ENCODE assay signal across 22 cellular contexts in the genomic region with DNA sequence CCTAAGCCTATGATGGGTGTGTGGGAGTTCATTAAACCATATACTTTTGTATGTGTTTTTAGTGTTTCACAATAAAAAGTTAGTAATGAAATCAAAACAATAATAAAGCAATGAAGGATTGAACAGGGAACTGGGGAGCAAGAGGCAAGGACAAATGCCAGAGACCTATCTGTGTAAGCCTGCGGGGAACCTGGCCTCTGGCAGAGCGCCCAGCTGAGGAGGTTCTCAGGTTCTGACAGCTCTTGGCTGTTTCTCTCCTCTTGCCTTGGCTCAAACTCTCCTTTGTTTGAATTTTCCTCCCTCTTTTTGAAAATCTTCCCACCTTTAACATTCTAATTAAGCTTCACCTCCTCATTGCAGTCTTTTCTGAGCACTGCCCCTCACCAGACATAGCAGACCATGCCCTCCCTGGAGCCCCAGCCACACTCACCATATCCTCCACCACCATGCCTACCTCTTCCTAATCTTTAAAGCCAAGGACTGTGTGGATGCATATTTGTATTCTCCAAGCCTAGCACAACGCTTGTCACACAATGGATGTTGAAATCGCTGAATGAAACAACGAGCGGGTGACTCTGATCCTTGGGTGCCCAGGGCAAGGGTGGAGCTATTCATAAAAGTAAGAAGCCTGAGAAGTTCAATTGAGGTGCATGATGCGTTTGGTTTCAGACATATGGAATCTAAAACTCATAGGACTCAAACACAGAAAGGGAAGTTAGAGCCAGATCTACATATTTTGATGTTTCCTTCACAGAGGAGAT.
DNase-seq lines count a peak whose midpoint lies in the region; ATAC-seq and TF ChIP-seq lines count a peak whose summit lies in the region.
"Had no signal": no experiment of that assay in that cellular context is flagged by ENCODE, and none has a peak within 500 bp of the region (broad histone marks: within the 10 kb centered on the region; RNA-seq: fewer than 3 reads in every experiment).

No MANE protein-coding gene starts in this region.

- no peak for TF ChIP-seq CTCF in astrocyte of the cerebellum (IDR thresholded peaks at IDR 0.05; ENCODE audit: low read depth, low read length, missing control alignments)
- no peak for TF ChIP-seq CTCF in fibroblast of pulmonary artery (IDR thresholded peaks at IDR 0.05; ENCODE audit: low read length, missing control alignments)

- DNase-seq in G401 (ENCODE audit: low spot score) (peak; percentile 92), astrocyte of the cerebellum (ENCODE audit: low read depth) (peak; percentile 52), fibroblast of pulmonary artery (ENCODE audit: low read depth) (peak; percentile 22), mucosa of gallbladder (ENCODE audit: low spot score) (peak; percentile 33), KG1 (lab: John Stamatoyannopoulos, UW) (no peak), NCI-H82 treated with DMSO at 0.1 percent for 48 hours (lab: John Stamatoyannopoulos, UW; ENCODE audit: unreplicated experiment) (no peak)
- DNase-seq: activated CD8-positive, alpha-beta T cell treated with anti-CD3 and anti-CD28 coated beads for 36 hours; activated naive CD4-positive, alpha-beta T cell treated with anti-CD3 and anti-CD28 coated beads for 36 hours; activated T-cell treated with anti-CD3 and anti-CD28 coated beads, Interleukin-2, amount 50 U/mL, for 24 hours; CD4-positive, alpha-beta T cell; DMS153; endodermal cell; GOT3; head of caudate nucleus; naive B cell; NCI-H1930; NCI-H510A treated with DMSO at 0.1 percent for 48 hours; sigmoid colon; T1000 had no signal

- in situ Hi-C loops in G401 (cut with HindIII; ENCODE audit: low sequenced_read_pairs), result no loop called here
- in situ Hi-C loops in astrocyte of the cerebellum (cut with HindIII; ENCODE audit: low sequenced_read_pairs), result no loop called here

- H3K4me3 ChIP-seq in astrocyte of the cerebellum (ENCODE audit: low read depth, low read length) (no peak overlapping the region), fibroblast of pulmonary artery (replicated peaks; ENCODE audit: low read depth, low read length) (no peak overlapping the region)
- H3K4me3 ChIP-seq: GM12878, sigmoid colon had no signal

- ATAC-seq in GM21367 (IDR thresholded peaks at IDR 0.05; ENCODE audit: unreplicated experiment) (no peak), HG02763 (IDR thresholded peaks at IDR 0.05; ENCODE audit: unreplicated experiment) (no peak)
- ATAC-seq: activated CD8-positive, alpha-beta T cell treated with anti-CD3 and anti-CD28 coated beads for 36 hours; GM12878 had no signal

Comparison
In these comparisons a context has a peak if more than half of its experiments do, and no peak if none do; other contexts are left out.
1. DNase-seq: peak in G401 (single experiment), astrocyte of the cerebellum (single experiment), fibroblast of pulmonary artery (single experiment) and mucosa of gallbladder (single experiment); none in KG1 (single experiment) and NCI-H82 treated with DMSO at 0.1 percent for 48 hours (single experiment).